25 cellular contexts compared by ENCODE assay signal in genomic region chr1:213970193-213970592, GRCh38.
"Had no signal": no experiment of that assay in that cellular context is flagged by ENCODE, and none has a peak within 500 bp of the region (broad histone marks: within the 10 kb centered on the region; RNA-seq: fewer than 3 reads in every experiment).

No MANE protein-coding gene starts in this region.

- H2AFZ ChIP-seq: parathyroid adenoma had no signal

- H3K27ac Mint-ChIP-seq: memory B cell; naive B cell; nephron progenitor cell; stimulated activated naive B cell treated with anti-CD40 and anti-IgM and Interleukin-4, amounts not matched to agents 10 μg/mL and 1 μg/mL and 100 μg/mL, for 72 hours; stimulated activated naive CD8-positive, alpha-beta T cell treated with anti-CD3 and anti-CD28 coated beads, Interleukin-15, amount 100 ng/mL, for 72 hours had no signal

- ATAC-seq: gastroesophageal sphincter; lower lobe of right lung; right lobe of liver; stimulated activated naive B cell treated with anti-CD40 and anti-IgM and Interleukin-4, amounts not matched to agents 10 μg/mL and 1 μg/mL and 100 μg/mL, for 72 hours; stimulated activated naive CD8-positive, alpha-beta T cell treated with anti-CD3 and anti-CD28 coated beads, Interleukin-15, amount 100 ng/mL, for 72 hours; upper lobe of right lung had no signal

- DNase-seq: effector memory CD4-positive, alpha-beta T cell; glutamatergic neuron; left ventricle myocardium inferior; lower lobe of right lung; midbrain; naive B cell; nephron progenitor cell; right lobe of liver; spleen; stimulated activated CD4-positive, alpha-beta T cell treated with anti-CD3 and anti-CD28 coated beads, Interleukin-2, amount 100 ng/mL, for 24 hours; stimulated activated CD4-positive, alpha-beta T cell treated with anti-CD3 and anti-CD28 coated beads, Interleukin-4, amount 100 ng/mL, for 4 hours; stimulated activated naive B cell treated with anti-CD40 and anti-IgM and Interleukin-4, amounts not matched to agents 10 μg/mL and 1 μg/mL and 100 μg/mL, for 72 hours; stimulated activated naive CD8-positive, alpha-beta T cell treated with anti-CD3 and anti-CD28 coated beads, Interleukin-15, amount 100 ng/mL, for 72 hours; testis; upper lobe of right lung had no signal

- FAIRE-seq: endometrium, keratinocyte had no signal

- H3K4me1 Mint-ChIP-seq: memory B cell; naive B cell; stimulated activated naive B cell treated with anti-CD40 and anti-IgM and Interleukin-4, amounts not matched to agents 10 μg/mL and 1 μg/mL and 100 μg/mL, for 72 hours; stimulated activated naive CD8-positive, alpha-beta T cell treated with anti-CD3 and anti-CD28 coated beads, Interleukin-15, amount 100 ng/mL, for 72 hours had no signal

- H3K4me1 ChIP-seq: esophagus muscularis mucosa, gastroesophageal sphincter, left ventricle myocardium inferior, lower lobe of right lung, parathyroid adenoma, prostate gland, spleen, testis, tibial nerve, upper lobe of right lung, vagina had no signal

- H3K27ac ChIP-seq: epithelial cell of prostate, esophagus muscularis mucosa, gastroesophageal sphincter, left ventricle myocardium inferior, lower lobe of right lung, parathyroid adenoma, prostate gland, right lobe of liver, spleen, testis, tibial nerve, upper lobe of right lung, vagina had no signal

- H3K9me3 Mint-ChIP-seq: nephron progenitor cell; stimulated activated naive CD8-positive, alpha-beta T cell treated with anti-CD3 and anti-CD28 coated beads, Interleukin-15, amount 100 ng/mL, for 72 hours had no signal

- H3K9ac ChIP-seq: parathyroid adenoma had no signal

- H3K27me3 ChIP-seq: right lobe of liver, testis, vagina had no signal

- H3K79me2 ChIP-seq: parathyroid adenoma had no signal

- H3K4me3 Mint-ChIP-seq: memory B cell; naive B cell; nephron progenitor cell; stimulated activated naive B cell treated with anti-CD40 and anti-IgM and Interleukin-4, amounts not matched to agents 10 μg/mL and 1 μg/mL and 100 μg/mL, for 72 hours; stimulated activated naive CD8-positive, alpha-beta T cell treated with anti-CD3 and anti-CD28 coated beads, Interleukin-15, amount 100 ng/mL, for 72 hours had no signal

- H3K9me3 ChIP-seq: esophagus muscularis mucosa, gastroesophageal sphincter, left ventricle myocardium inferior, lower lobe of right lung, prostate gland, right lobe of liver, spleen, testis, tibial nerve, upper lobe of right lung, vagina had no signal

- H3K36me3 Mint-ChIP-seq: memory B cell; naive B cell; stimulated activated naive B cell treated with anti-CD40 and anti-IgM and Interleukin-4, amounts not matched to agents 10 μg/mL and 1 μg/mL and 100 μg/mL, for 72 hours had no signal

- H3K36me3 ChIP-seq: esophagus muscularis mucosa, gastroesophageal sphincter, left ventricle myocardium inferior, lower lobe of right lung, prostate gland, right lobe of liver, spleen, tibial nerve, upper lobe of right lung, vagina had no signal

- H3K4me3 ChIP-seq: esophagus muscularis mucosa, gastroesophageal sphincter, left ventricle myocardium inferior, lower lobe of right lung, prostate gland, right lobe of liver, spleen, testis, tibial nerve, upper lobe of right lung, vagina had no signal
